2 cellular contexts compared by ENCODE assay signal in the genomic region with DNA sequence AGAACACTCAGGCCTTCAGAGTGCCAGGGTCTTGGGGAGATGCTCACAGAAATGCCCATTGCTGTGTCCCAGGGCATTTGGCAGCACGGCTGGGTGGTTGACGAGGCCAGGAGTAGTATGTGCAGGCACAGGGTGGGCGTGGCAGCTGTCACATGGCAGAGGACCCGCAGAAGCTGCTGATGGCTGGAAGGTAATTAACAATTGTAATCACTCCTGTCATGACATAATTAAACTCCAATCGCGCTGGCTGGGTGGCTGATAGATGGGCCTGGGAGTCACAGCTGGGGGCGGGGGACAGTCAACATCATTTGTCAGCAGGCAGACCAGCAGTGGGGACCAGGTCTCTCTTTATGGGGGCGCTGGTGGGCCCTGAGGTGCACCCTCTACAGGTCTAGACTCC.
TF ChIP-seq lines count a peak whose summit lies in the region.

No MANE protein-coding gene starts in this region.

TF ChIP-seq in H1, 55 proteins besides CTCF, POLR2A, EP300 and RAD21 (continues in another document):
- TF ChIP-seq MAFK (IDR thresholded peaks at IDR 0.05; ENCODE audit: low read depth, low read length) (no peak), SRF (IDR thresholded peaks at IDR 0.05; ENCODE audit: low read depth, low read length) (no peak), JUND (IDR thresholded peaks at IDR 0.05; ENCODE audit: low read length) (no peak), SIX5 (IDR thresholded peaks at IDR 0.05; ENCODE audit: low read depth, low read length) (no peak), KDM1A (IDR thresholded peaks at IDR 0.05; ENCODE audit: borderline replicate concordance, low read length) (no peak), POU5F1 (IDR thresholded peaks at IDR 0.05; ENCODE audit: low read depth, low read length) (no peak), SIRT6 (IDR thresholded peaks at IDR 0.05; ENCODE audit: low read length) (no peak), NRF1 (IDR thresholded peaks at IDR 0.05; ENCODE audit: low read depth, low read length) (no peak), E2F6 (IDR thresholded peaks at IDR 0.05) (no peak), KDM4A (IDR thresholded peaks at IDR 0.05; ENCODE audit: low read depth, low read length, severe bottlenecking) (no peak), SP2 (IDR thresholded peaks at IDR 0.05; ENCODE audit: low read length) (no peak), KDM5A (IDR thresholded peaks at IDR 0.05; ENCODE audit: low read length) (no peak), SIN3A (conservative IDR thresholded peaks at IDR 0.05 in 1 of 2, IDR thresholded peaks at IDR 0.05 in 1 of 2; ENCODE audit: low read depth in 1 of 2, low read length in 2 of 2) (no peak), RBBP5 (IDR thresholded peaks at IDR 0.05; ENCODE audit: borderline replicate concordance, low read depth, low read length) (no peak), GTF2F1 (IDR thresholded peaks at IDR 0.05; ENCODE audit: borderline replicate concordance, low read depth, low read length) (no peak), GABPA (IDR thresholded peaks at IDR 0.05; ENCODE audit: borderline replicate concordance, insufficient read depth, low read length) (no peak)
- TF ChIP-seq, protein P1, sequence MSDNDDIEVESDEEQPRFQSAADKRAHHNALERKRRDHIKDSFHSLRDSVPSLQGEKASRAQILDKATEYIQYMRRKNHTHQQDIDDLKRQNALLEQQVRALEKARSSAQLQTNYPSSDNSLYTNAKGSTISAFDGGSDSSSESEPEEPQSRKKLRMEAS (IDR thresholded peaks at IDR 0.05): no peak

TF ChIP-seq in GM23338, 12 proteins besides CTCF, POLR2A, EP300 and RAD21:
- TF ChIP-seq CREB1 (CRISPR knock-in tag; IDR thresholded peaks at IDR 0.05; ENCODE audit: low read depth) (no peak), JUNB (IDR thresholded peaks at IDR 0.05; ENCODE audit: unreplicated experiment) (no peak), ZNF114 (CRISPR knock-in tag; IDR thresholded peaks at IDR 0.05) (no peak), ZNF331 (CRISPR knock-in tag; IDR thresholded peaks at IDR 0.05; ENCODE audit: low read depth) (no peak), EZH2phosphoT487 (IDR thresholded peaks at IDR 0.05; ENCODE audit: unreplicated experiment) (no peak), REST (IDR thresholded peaks at IDR 0.05; ENCODE audit: unreplicated experiment) (no peak), EZH2 (IDR thresholded peaks at IDR 0.05; ENCODE audit: low read depth, unreplicated experiment) (no peak), STAT1 (IDR thresholded peaks at IDR 0.05; ENCODE audit: unreplicated experiment) (no peak), POLR2AphosphoS5 (IDR thresholded peaks at IDR 0.05; ENCODE audit: low read depth) (no peak), NANOG (IDR thresholded peaks at IDR 0.05; ENCODE audit: borderline replicate concordance) (no peak)
- TF ChIP-seq, protein P2, sequence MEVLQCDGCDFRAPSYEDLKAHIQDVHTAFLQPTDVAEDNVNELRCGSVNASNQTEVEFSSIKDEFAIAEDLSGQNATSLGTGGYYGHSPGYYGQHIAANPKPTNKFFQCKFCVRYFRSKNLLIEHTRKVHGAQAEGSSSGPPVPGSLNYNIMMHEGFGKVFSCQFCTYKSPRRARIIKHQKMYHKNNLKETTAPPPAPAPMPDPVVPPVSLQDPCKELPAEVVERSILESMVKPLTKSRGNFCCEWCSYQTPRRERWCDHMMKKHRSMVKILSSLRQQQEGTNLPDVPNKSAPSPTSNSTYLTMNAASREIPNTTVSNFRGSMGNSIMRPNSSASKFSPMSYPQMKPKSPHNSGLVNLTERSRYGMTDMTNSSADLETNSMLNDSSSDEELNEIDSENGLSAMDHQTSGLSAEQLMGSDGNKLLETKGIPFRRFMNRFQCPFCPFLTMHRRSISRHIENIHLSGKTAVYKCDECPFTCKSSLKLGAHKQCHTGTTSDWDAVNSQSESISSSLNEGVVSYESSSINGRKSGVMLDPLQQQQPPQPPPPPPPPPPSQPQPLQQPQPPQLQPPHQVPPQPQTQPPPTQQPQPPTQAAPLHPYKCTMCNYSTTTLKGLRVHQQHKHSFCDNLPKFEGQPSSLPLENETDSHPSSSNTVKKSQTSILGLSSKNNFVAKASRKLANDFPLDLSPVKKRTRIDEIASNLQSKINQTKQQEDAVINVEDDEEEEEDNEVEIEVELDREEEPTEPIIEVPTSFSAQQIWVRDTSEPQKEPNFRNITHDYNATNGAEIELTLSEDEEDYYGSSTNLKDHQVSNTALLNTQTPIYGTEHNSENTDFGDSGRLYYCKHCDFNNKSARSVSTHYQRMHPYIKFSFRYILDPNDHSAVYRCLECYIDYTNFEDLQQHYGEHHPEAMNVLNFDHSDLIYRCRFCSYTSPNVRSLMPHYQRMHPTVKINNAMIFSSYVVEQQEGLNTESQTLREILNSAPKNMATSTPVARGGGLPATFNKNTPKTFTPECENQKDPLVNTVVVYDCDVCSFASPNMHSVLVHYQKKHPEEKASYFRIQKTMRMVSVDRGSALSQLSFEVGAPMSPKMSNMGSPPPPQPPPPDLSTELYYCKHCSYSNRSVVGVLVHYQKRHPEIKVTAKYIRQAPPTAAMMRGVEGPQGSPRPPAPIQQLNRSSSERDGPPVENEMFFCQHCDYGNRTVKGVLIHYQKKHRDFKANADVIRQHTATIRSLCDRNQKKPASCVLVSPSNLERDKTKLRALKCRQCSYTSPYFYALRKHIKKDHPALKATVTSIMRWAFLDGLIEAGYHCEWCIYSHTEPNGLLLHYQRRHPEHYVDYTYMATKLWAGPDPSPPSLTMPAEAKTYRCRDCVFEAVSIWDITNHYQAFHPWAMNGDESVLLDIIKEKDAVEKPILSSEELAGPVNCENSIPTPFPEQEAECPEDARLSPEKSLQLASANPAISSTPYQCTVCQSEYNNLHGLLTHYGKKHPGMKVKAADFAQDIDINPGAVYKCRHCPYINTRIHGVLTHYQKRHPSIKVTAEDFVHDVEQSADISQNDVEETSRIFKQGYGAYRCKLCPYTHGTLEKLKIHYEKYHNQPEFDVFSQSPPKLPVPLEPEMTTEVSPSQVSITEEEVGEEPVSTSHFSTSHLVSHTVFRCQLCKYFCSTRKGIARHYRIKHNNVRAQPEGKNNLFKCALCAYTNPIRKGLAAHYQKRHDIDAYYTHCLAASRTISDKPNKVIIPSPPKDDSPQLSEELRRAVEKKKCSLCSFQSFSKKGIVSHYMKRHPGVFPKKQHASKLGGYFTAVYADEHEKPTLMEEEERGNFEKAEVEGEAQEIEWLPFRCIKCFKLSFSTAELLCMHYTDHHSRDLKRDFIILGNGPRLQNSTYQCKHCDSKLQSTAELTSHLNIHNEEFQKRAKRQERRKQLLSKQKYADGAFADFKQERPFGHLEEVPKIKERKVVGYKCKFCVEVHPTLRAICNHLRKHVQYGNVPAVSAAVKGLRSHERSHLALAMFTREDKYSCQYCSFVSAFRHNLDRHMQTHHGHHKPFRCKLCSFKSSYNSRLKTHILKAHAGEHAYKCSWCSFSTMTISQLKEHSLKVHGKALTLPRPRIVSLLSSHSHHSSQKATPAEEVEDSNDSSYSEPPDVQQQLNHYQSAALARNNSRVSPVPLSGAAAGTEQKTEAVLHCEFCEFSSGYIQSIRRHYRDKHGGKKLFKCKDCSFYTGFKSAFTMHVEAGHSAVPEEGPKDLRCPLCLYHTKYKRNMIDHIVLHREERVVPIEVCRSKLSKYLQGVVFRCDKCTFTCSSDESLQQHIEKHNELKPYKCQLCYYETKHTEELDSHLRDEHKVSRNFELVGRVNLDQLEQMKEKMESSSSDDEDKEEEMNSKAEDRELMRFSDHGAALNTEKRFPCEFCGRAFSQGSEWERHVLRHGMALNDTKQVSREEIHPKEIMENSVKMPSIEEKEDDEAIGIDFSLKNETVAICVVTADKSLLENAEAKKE (CRISPR knock-in tag; IDR thresholded peaks at IDR 0.05): no peak
- TF ChIP-seq, protein P3, sequence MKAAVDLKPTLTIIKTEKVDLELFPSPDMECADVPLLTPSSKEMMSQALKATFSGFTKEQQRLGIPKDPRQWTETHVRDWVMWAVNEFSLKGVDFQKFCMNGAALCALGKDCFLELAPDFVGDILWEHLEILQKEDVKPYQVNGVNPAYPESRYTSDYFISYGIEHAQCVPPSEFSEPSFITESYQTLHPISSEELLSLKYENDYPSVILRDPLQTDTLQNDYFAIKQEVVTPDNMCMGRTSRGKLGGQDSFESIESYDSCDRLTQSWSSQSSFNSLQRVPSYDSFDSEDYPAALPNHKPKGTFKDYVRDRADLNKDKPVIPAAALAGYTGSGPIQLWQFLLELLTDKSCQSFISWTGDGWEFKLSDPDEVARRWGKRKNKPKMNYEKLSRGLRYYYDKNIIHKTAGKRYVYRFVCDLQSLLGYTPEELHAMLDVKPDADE (IDR thresholded peaks at IDR 0.05): no peak
